ENCODE assay signal across 17 cellular contexts in genomic region chr4:113311047-113311446, GRCh38.
DNase-seq lines count a peak whose midpoint lies in the region; FAIRE-seq and TF ChIP-seq lines count a peak whose summit lies in the region.
"Had no signal": no experiment of that assay in that cellular context is flagged by ENCODE, and none has a peak within 500 bp of the region (broad histone marks: within the 10 kb centered on the region; RNA-seq: fewer than 3 reads in every experiment).

No MANE protein-coding gene starts in this region.

- H3K27me3 ChIP-seq in bronchial epithelial cell (ENCODE audit: control insufficient read depth, insufficient read depth, low read length): no peaks in the 10 kb centered on the region
- H3K27me3 ChIP-seq in CD4-positive, alpha-beta memory T cell (ENCODE audit: insufficient read depth, low read length): no peaks in the 10 kb centered on the region
- no peaks in the 10 kb centered on the region for H3K27me3 ChIP-seq in spleen (replicated peaks in 1 of 7)
- H3K27me3 ChIP-seq: BLaER1 treated with 17β-estradiol and CSF1 and Interleukin-3, amounts not matched to agents 10 nM and 100 nM had no signal

- WGBS in spleen, 5 donors: 87 to 97% (median 89%) methylated on average over 2 of the region's 2 CpGs

- no peaks in the 10 kb centered on the region for H3K36me3 Mint-ChIP-seq in CD4-positive, alpha-beta memory T cell

- no peak for TF ChIP-seq CTCF in D721Med (IDR thresholded peaks at IDR 0.05; ENCODE audit: insufficient read depth, missing control alignments)
- no peak for TF ChIP-seq CTCF in bronchial epithelial cell (IDR thresholded peaks at IDR 0.05; ENCODE audit: insufficient read depth, low read length, severe bottlenecking)
- no peak for TF ChIP-seq CTCF in fibroblast of villous mesenchyme (IDR thresholded peaks at IDR 0.05; ENCODE audit: insufficient read depth, low read depth, low read length)
- TF ChIP-seq CTCF in spleen (IDR thresholded peaks at IDR 0.05 in 8 of 11, conservative IDR thresholded peaks at IDR 0.05 in 3 of 11): no peak

- peak; percentile 77 for FAIRE-seq in D721Med (lab: Jason Lieb, UNC)
- FAIRE-seq in bronchial epithelial cell (lab: Jason Lieb, UNC): peak; percentile 52
- FAIRE-seq: A204.1, GM12892 had no signal

- intact Hi-C loops in CD4-positive, alpha-beta memory T cell (cut with micrococcal nuclease): no loop called here
- intact Hi-C loops in spleen (cut with DNase I; ENCODE audit: low total_unique reads): no loop called here

- H3K36me3 ChIP-seq in bronchial epithelial cell (ENCODE audit: control insufficient read depth, insufficient read depth, low read length) (no peaks in the 10 kb centered on the region), spleen (no peaks in the 10 kb centered on the region)
- H3K36me3 ChIP-seq in CD4-positive, alpha-beta memory T cell (ENCODE audit: insufficient read depth, low read length): no peaks in the 10 kb centered on the region
- H3K36me3 ChIP-seq: BLaER1 treated with 17β-estradiol and CSF1 and Interleukin-3, amounts not matched to agents 10 nM and 100 nM had no signal

- no peaks in the 10 kb centered on the region for H3K4me1 Mint-ChIP-seq in CD4-positive, alpha-beta memory T cell

- TF ChIP-seq POLR2A in spleen (IDR thresholded peaks at IDR 0.05): no peak

- H3K9me3 ChIP-seq in CD4-positive, alpha-beta memory T cell (ENCODE audit: control insufficient read depth in 1 of 2, low read length in 2 of 2): no peaks in the 10 kb centered on the region
- no peaks in the 10 kb centered on the region for H3K9me3 ChIP-seq in spleen
- H3K9me3 ChIP-seq: BLaER1 treated with 17β-estradiol and CSF1 and Interleukin-3, amounts not matched to agents 10 nM and 100 nM had no signal

- no peaks in the 10 kb centered on the region for H3K4me1 ChIP-seq in CD4-positive, alpha-beta memory T cell (ENCODE audit: insufficient read depth, low read length)
- H3K4me1 ChIP-seq in spleen: no peaks in the 10 kb centered on the region

- H3K27ac ChIP-seq in CD4-positive, alpha-beta memory T cell (ENCODE audit: low read depth, low read length): no peak overlapping the region
- H3K27ac ChIP-seq in spleen: no peak overlapping the region
- H3K27ac ChIP-seq: BLaER1 treated with 17β-estradiol and CSF1 and Interleukin-3, amounts not matched to agents 10 nM and 100 nM had no signal

- POLR2A ChIA-PET in CD4-positive, alpha-beta memory T cell (lab: Charles Lee; ENCODE audit: partially characterized antibody): no interaction called here

- no peak overlapping the region for H3K4me3 Mint-ChIP-seq in CD4-positive, alpha-beta memory T cell

- H3K27me3 Mint-ChIP-seq in CD4-positive, alpha-beta memory T cell: peaks cover 0 to 7% of the 10 kb centered on the region in 2 donors

- H3K4me3 ChIP-seq in bronchial epithelial cell (ENCODE audit: low read depth, low read length): no peak overlapping the region
- H3K4me3 ChIP-seq in fibroblast of villous mesenchyme (ENCODE audit: low read depth, low read length): no peak overlapping the region
- H3K4me3 ChIP-seq in CD4-positive, alpha-beta memory T cell (ENCODE audit: low read length in 2 of 2): no peak overlapping the region
- no peak overlapping the region for H3K4me3 ChIP-seq in spleen
- H3K4me3 ChIP-seq: BLaER1 treated with 17β-estradiol and CSF1 and Interleukin-3, amounts not matched to agents 10 nM and 100 nM had no signal

- H3K27ac Mint-ChIP-seq in CD4-positive, alpha-beta memory T cell: no peak overlapping the region

- DNase-seq in D721Med (ENCODE audit: insufficient read length, low spot score): no peak
- DNase-seq in NCI-H69 (lab: John Stamatoyannopoulos, UW): peak; percentile 14
- peak; percentile 97 for DNase-seq in bronchial epithelial cell (ENCODE audit: low read depth)
- DNase-seq in fibroblast of villous mesenchyme (ENCODE audit: low read depth): peak; percentile 30
- DNase-seq in CD4-positive, alpha-beta memory T cell: no peak
- DNase-seq in effector CD8-positive, alpha-beta T cell (lab: John Stamatoyannopoulos, UW): no peak
- DNase-seq in spleen: no peak
- no peak for DNase-seq in SIG-M5 treated with dmso at 0.1 percent for 504 hours (lab: John Stamatoyannopoulos, UW; ENCODE audit: unreplicated experiment)
- DNase-seq: GOT3, Kasumi-1, NCI-H1105 treated with DMSO at 0.1 percent for 48 hours, NCI-H187, NCI-H345, NCI-H526 treated with DMSO at 0.1 percent for 48 hours had no signal

- CTCF ChIA-PET in CD4-positive, alpha-beta memory T cell (lab: Charles Lee; ENCODE audit: partially characterized antibody): no interaction called here

- no peaks in the 10 kb centered on the region for H3K9me3 Mint-ChIP-seq in CD4-positive, alpha-beta memory T cell

Comparison
In these comparisons a context has a peak if more than half of its experiments do, and no peak if none do; other contexts are left out.
1. DNase-seq: peak in NCI-H69 (single experiment), bronchial epithelial cell (single experiment) and fibroblast of villous mesenchyme (single experiment); none in D721Med (single experiment), CD4-positive, alpha-beta memory T cell (0 of 5), effector CD8-positive, alpha-beta T cell (single experiment), spleen (single experiment) and SIG-M5 treated with dmso at 0.1 percent for 504 hours (single experiment).